Comparison of ENCODE assay signal across 19 cellular contexts in the genomic region with DNA sequence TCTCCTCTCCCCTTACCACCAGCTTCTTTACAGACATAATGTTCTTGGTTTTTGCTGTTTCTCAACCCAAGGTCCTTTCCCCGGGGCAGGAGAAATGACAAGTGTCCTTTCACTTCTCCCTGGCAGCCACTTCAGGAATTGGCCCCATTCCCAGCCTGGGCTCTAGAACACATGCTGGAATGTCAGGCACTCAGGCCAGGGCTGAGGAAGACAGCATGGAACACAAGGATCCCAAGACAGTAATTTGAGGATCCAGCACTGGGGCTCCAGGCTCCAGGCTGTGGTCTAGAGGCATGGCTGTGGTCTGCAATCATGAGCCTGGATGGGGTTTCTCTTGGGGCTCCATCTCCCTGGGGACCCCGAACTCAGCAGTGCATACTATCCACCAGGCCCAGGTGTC.
DNase-seq lines count a peak whose midpoint lies in the region; ATAC-seq, FAIRE-seq and TF ChIP-seq lines count a peak whose summit lies in the region.
"Had no signal": no experiment of that assay in that cellular context is flagged by ENCODE, and none has a peak within 500 bp of the region (broad histone marks: within the 10 kb centered on the region; RNA-seq: fewer than 3 reads in every experiment).

No MANE protein-coding gene starts in this region.

- no peak for FAIRE-seq in HepG2 (lab: Jason Lieb, UNC)
- FAIRE-seq: astrocyte, TTC549 had no signal

- no peak overlapping the region for H3K4me3 ChIP-seq in prostate gland
- no peak overlapping the region for H3K4me3 ChIP-seq in HepG2 (replicated peaks in 1 of 3; ENCODE audit: insufficient read depth in 1 of 3, low read depth in 2 of 3, low read length in 3 of 3)
- H3K4me3 ChIP-seq in spleen = no peak overlapping the region
- H3K4me3 ChIP-seq: Peyer's patch had no signal

- no peaks in the 10 kb centered on the region for H3K9me3 ChIP-seq in prostate gland
- H3K9me3 ChIP-seq in HepG2 (ENCODE audit: low read length) = no peaks in the 10 kb centered on the region
- no peaks in the 10 kb centered on the region for H3K9me3 ChIP-seq in spleen
- H3K9me3 ChIP-seq: Peyer's patch had no signal

- no peaks in the 10 kb centered on the region for H4K20me1 ChIP-seq in HepG2 (ENCODE audit: insufficient read depth, low read length)

- ATAC-seq in left cardiac atrium = peak; percentile 78 to 92
- ATAC-seq in HepG2 = no peak
- ATAC-seq in HG03280 (IDR thresholded peaks at IDR 0.05; ENCODE audit: unreplicated experiment) = no peak

- TF ChIP-seq POLR2A in prostate gland (IDR thresholded peaks at IDR 0.05) (no peak), HepG2 (IDR thresholded peaks at IDR 0.05; ENCODE audit: insufficient read depth in 1 of 2, low read depth in 2 of 2, low read length in 2 of 2) (no peak), spleen (IDR thresholded peaks at IDR 0.05) (no peak)

- TF ChIP-seq EP300 in HepG2 (IDR thresholded peaks at IDR 0.05; ENCODE audit: low read depth in 2 of 2, low read length in 2 of 2) (no peak), HepG2 (CRISPR knock-in tag; IDR thresholded peaks at IDR 0.05; ENCODE audit: borderline replicate concordance) (no peak)

- intact Hi-C loops in left cardiac atrium (cut with DNase I) (no loop called here), prostate gland (cut with DNase I) (no loop called here), HepG2 (cut with micrococcal nuclease; ENCODE audit: unreplicated experiment) (no loop called here), spleen (cut with DNase I; ENCODE audit: low total_unique reads) (no loop called here)

- H3K79me2 ChIP-seq in HepG2 (ENCODE audit: insufficient read depth, low read length) = no peaks in the 10 kb centered on the region

- TF ChIP-seq CTCF in prostate gland (IDR thresholded peaks at IDR 0.05) = no peak
- TF ChIP-seq CTCF in HepG2 (CRISPR knock-in tag; IDR thresholded peaks at IDR 0.05) = no peak
- TF ChIP-seq CTCF in spleen (IDR thresholded peaks at IDR 0.05 in 8 of 11, conservative IDR thresholded peaks at IDR 0.05 in 3 of 11) = no peak

- H3K4me2 ChIP-seq in HepG2 (ENCODE audit: low read depth, low read length) = no peak overlapping the region

- CTCF ChIA-PET in HepG2 (lab: Yijun Ruan, JAX; ENCODE audit: low intra/inter-chr PET ratio, low total read pairs) = no interaction called here

- DNase-seq in EL (peak; percentile 32), NCI-H2029 (lab: John Stamatoyannopoulos, UW) (peak; percentile 54), left cardiac atrium (peak; percentile 57), prostate gland (ENCODE audit: low spot score) (peak; percentile 49), HepG2 (ENCODE audit: low spot score) (no peak), spleen (no peak)
- DNase-seq: activated CD4-positive, alpha-beta T cell treated with anti-CD3 and anti-CD28 coated beads, Interleukin-2, amount 10 ng/mL, durations not matched to agents 7 days and 5 days; activated naive CD4-positive, alpha-beta T cell treated with Interleukin-2 at 50 U/mL for 16 hours; cortex of kidney; immature natural killer cell; Karpas-422; NCI-H187; NCI-H748 treated with DMSO at 0.1 percent for 48 hours; Peyer's patch; stimulated activated CD4-positive, alpha-beta T cell treated with anti-CD3 and anti-CD28 coated beads, Interleukin-4, amount 100 ng/mL, for 24 hours had no signal

- H3K4me1 ChIP-seq in prostate gland (replicated peaks) = no peaks in the 10 kb centered on the region
- H3K4me1 ChIP-seq in HepG2 (ENCODE audit: insufficient read depth, low read length) = peaks cover 11% of the 10 kb centered on the region
- peaks cover 0 to 13% (median 0%) of the 10 kb centered on the region in 6 donors for H3K4me1 ChIP-seq in spleen
- H3K4me1 ChIP-seq: Peyer's patch had no signal

- H2AFZ ChIP-seq in HepG2 (ENCODE audit: low read length) = no peak overlapping the region

- BruUV-seq in HepG2 (replicated peaks; lab: Mats Ljungman, UMichigan) = no TSS peak

- no peak overlapping the region for H3K9ac ChIP-seq in HepG2 (ENCODE audit: insufficient read depth, low read depth, low read length)

- H3K27me3 ChIP-seq in prostate gland (replicated peaks; ENCODE audit: insufficient read depth) (no peaks in the 10 kb centered on the region), HepG2 (ENCODE audit: control insufficient read depth in 1 of 2, insufficient read depth in 2 of 2, low read length in 2 of 2) (peaks cover 0 to 7% of the 10 kb centered on the region in 2 experiments; a peak in 3 of 5 replicates), spleen (replicated peaks in 1 of 7) (peaks cover 0 to 58% (median 0%) of the 10 kb centered on the region in 7 donors)
- H3K27me3 ChIP-seq: Peyer's patch had no signal

- 47% methylated on average over 2 of the region's 2 CpGs for WGBS in prostate gland
- WGBS in HepG2 (ENCODE audit: low lambda C conversion rate) = 20% methylated on average over 2 of the region's 2 CpGs
- WGBS in spleen, 5 donors = 60 to 73% (median 63%) methylated on average over 2 of the region's 2 CpGs

- TF ChIP-seq RAD21 in HepG2 (CRISPR knock-in tag; IDR thresholded peaks at IDR 0.05) = no peak

- POLR2A ChIA-PET in HepG2 (lab: Yijun Ruan, JAX) = no interaction called here

- H3K36me3 ChIP-seq in prostate gland = no peaks in the 10 kb centered on the region
- no peaks in the 10 kb centered on the region for H3K36me3 ChIP-seq in HepG2 (replicated peaks in 1 of 2; ENCODE audit: control insufficient read depth in 1 of 2, insufficient read depth in 2 of 2, low read length in 2 of 2)
- no peaks in the 10 kb centered on the region for H3K36me3 ChIP-seq in spleen
- H3K36me3 ChIP-seq: Peyer's patch had no signal

- no peak overlapping the region for H3K27ac ChIP-seq in prostate gland
- no peak overlapping the region for H3K27ac ChIP-seq in HepG2 (ENCODE audit: extremely low read length, insufficient read depth, low read length)
- H3K27ac ChIP-seq in spleen = no peak overlapping the region
- H3K27ac ChIP-seq: C4-2B, Peyer's patch had no signal

- in situ Hi-C loops in HepG2 (cut with HindIII; ENCODE audit: extremely low pct_ligation_motif_present, low pct_unique_long_range_greater_than_20kb) = no loop called here

TF ChIP-seq in HepG2, 621 proteins besides CTCF, POLR2A, EP300 and RAD21:
- TF ChIP-seq NFYC (CRISPR knock-in tag; IDR thresholded peaks at IDR 0.05) = no peak
- TF ChIP-seq ZNF772 (CRISPR knock-in tag; IDR thresholded peaks at IDR 0.05) = no peak
- no peak for TF ChIP-seq EEA1 (CRISPR knock-in tag; IDR thresholded peaks at IDR 0.05; ENCODE audit: borderline replicate concordance)
- no peak for TF ChIP-seq NCOA2 (CRISPR knock-in tag; IDR thresholded peaks at IDR 0.05)
- no peak for TF ChIP-seq ZNF350 (CRISPR knock-in tag; IDR thresholded peaks at IDR 0.05; ENCODE audit: borderline replicate concordance, low read depth)
- TF ChIP-seq SAFB2 (CRISPR knock-in tag; IDR thresholded peaks at IDR 0.05; ENCODE audit: borderline replicate concordance, low read depth) = no peak
- TF ChIP-seq ZNF768 (CRISPR knock-in tag; IDR thresholded peaks at IDR 0.05) = no peak
- no peak for TF ChIP-seq TRAFD1 (CRISPR knock-in tag; IDR thresholded peaks at IDR 0.05; ENCODE audit: borderline replicate concordance)
- no peak for TF ChIP-seq ZFP37 (CRISPR knock-in tag; IDR thresholded peaks at IDR 0.05; ENCODE audit: borderline replicate concordance)
- no peak for TF ChIP-seq ZNF280B (CRISPR knock-in tag; IDR thresholded peaks at IDR 0.05; ENCODE audit: borderline replicate concordance)
- no peak for TF ChIP-seq ZBTB46 (CRISPR knock-in tag; IDR thresholded peaks at IDR 0.05; ENCODE audit: borderline replicate concordance)
- no peak for TF ChIP-seq ZBTB3 (CRISPR knock-in tag; IDR thresholded peaks at IDR 0.05; ENCODE audit: borderline replicate concordance, low read depth)
- no peak for TF ChIP-seq ZNF773 (CRISPR knock-in tag; IDR thresholded peaks at IDR 0.05; ENCODE audit: borderline replicate concordance)
TF ChIP-seq in HepG2: peak in this region for 0.

Comparison
In these comparisons a context has a peak if more than half of its experiments do, and no peak if none do; other contexts are left out.
1. DNase-seq: peak in EL (single experiment), NCI-H2029 (single experiment), left cardiac atrium (single experiment) and prostate gland (single experiment); none in HepG2 (single experiment) and spleen (single experiment).
2. ATAC-seq: peak in left cardiac atrium (2 of 2); none in HepG2 (single experiment) and HG03280 (single experiment).